ENCODE assay signal across 8 cellular contexts in the genomic region with DNA sequence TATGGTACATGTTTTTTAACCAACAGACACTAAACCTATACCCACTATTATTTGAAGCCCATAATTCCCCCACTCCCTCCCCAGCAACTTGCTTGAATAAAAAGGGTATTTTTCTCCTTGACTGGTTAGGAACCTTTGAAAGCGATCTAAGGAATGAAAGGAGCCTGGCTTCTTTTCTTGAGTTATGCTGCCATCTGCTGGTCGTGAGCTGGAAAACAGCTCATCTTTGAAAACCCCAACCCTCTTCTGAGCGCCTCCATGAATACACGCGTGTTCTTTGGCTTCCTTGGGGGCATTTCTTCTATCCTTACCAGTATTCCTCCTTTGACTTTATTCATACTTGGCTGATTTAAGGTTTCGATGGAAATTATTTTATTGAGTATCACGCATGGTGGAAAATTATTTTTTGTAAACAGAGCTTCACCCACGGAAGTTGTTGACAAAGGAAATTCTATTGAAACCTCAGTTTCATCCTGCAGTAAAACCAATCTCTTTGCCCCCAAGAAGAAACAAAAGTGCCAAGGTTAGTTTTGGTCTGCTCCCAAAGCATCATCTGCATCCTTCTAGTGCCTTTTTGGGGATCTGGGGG.
DNase-seq lines count a peak whose midpoint lies in the region; ATAC-seq, FAIRE-seq and TF ChIP-seq lines count a peak whose summit lies in the region.

No MANE protein-coding gene starts in this region.

- in situ Hi-C loops in gastrocnemius medialis (cut with MboI; ENCODE audit: low sequenced_read_pairs in 4 of 4): loop anchor here (5.0 to 25.0 kb wide), 3 partner anchors 214 to 317 kb away; a partner anchor contains a TSS

- TF ChIP-seq CTCF in right atrium auricular region (IDR thresholded peaks at IDR 0.05): peak; percentile 71 to 82
- peak; percentile 75 to 78 (median 75) for TF ChIP-seq CTCF in gastrocnemius medialis (IDR thresholded peaks at IDR 0.05 in 4 of 5, conservative IDR thresholded peaks at IDR 0.05 in 1 of 5)

- ATAC-seq in gastrocnemius medialis (peak; percentile 65 to 90), GM21786 (IDR thresholded peaks at IDR 0.05; ENCODE audit: unreplicated experiment) (no peak)

- H3K27me3 ChIP-seq in right atrium auricular region (no peaks in the 10 kb centered on the region), gastrocnemius medialis (no peaks in the 10 kb centered on the region)

- H3K27ac ChIP-seq in right atrium auricular region: no peak overlapping the region
- H3K27ac ChIP-seq in gastrocnemius medialis: no peak overlapping the region

- H3K9me3 ChIP-seq in right atrium auricular region (no peaks in the 10 kb centered on the region), gastrocnemius medialis (no peaks in the 10 kb centered on the region)

- peak; percentile 94 for FAIRE-seq in GM19239 (lab: Jason Lieb, UNC)

- H3K36me3 ChIP-seq in right atrium auricular region (no peaks in the 10 kb centered on the region), gastrocnemius medialis (no peaks in the 10 kb centered on the region)

- intact Hi-C loops in gastrocnemius medialis (cut with DNase I; ENCODE audit: low total_unique reads): loop anchor here (1.0 to 2.0 kb wide), 3 partner anchors 24 to 315 kb away; no protein-coding TSS in a partner anchor

- peak; percentile 72 for DNase-seq in AG20443 (ENCODE audit: low spot score)
- DNase-seq in GM19239 (ENCODE audit: insufficient read length, low spot score): peak; percentile 28
- peak; percentile 42 for DNase-seq in NCI-H1092 treated with DMSO at 0.1 percent for 48 hours (lab: John Stamatoyannopoulos, UW)
- peak; percentile 38 for DNase-seq in T follicular helper cell (ENCODE audit: low read depth)
- peak; percentile 52 for DNase-seq in amniotic epithelial cell (ENCODE audit: low read depth)
- peak; percentile 68 for DNase-seq in right atrium auricular region (ENCODE audit: low spot score)
- peak in 1 of 2 donors; percentile 39 for DNase-seq in gastrocnemius medialis

- no peak overlapping the region for H3K4me3 ChIP-seq in right atrium auricular region
- H3K4me3 ChIP-seq in gastrocnemius medialis: no peak overlapping the region

- no peak for TF ChIP-seq POLR2A in gastrocnemius medialis (IDR thresholded peaks at IDR 0.05)

- H3K4me1 ChIP-seq in right atrium auricular region: peaks cover 0 to 3% of the 10 kb centered on the region in 2 donors
- H3K4me1 ChIP-seq in gastrocnemius medialis: peaks cover 0 to 3% of the 10 kb centered on the region in 2 donors
